Comparison of ENCODE assay signal across 1 cellular context in the genomic region with DNA sequence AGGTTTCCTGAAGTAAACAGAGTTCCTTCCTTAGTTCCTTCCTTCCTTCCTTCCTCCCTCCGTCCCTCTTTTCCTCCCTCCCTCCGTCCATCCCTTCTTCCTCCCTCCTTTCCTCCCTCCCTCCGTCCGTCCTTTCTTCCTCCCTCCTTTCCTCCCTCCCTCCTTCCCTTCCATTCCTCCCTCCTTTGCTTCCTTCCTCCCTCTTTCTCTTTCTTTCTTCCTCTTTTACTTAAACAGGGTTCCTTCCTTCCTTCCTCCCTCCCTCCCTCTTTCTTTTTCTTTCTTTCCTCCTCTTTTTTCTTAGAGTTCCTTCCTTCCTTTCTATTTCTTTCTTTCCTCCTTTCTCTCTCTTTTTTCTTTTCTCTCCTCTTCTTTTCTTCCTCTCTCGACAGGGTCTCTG.
A peak's percentile ranks its signal among the peaks of the same experiment; 100 is the strongest.
TF ChIP-seq lines count a peak whose summit lies in the region.

No MANE protein-coding gene starts in this region.

TF ChIP-seq in K562, 482 proteins besides CTCF, POLR2A, EP300 and RAD21:
- TF ChIP-seq BRF1 (IDR thresholded peaks at IDR 0.05; ENCODE audit: borderline replicate concordance, extremely low read depth, insufficient read length), result no peak
- TF ChIP-seq ZNF121 (CRISPR knock-in tag; conservative IDR thresholded peaks at IDR 0.05), result no peak
- peak; percentile 33 for TF ChIP-seq EWSR1 (IDR thresholded peaks at IDR 0.05; ENCODE audit: borderline replicate concordance, low read depth, partially characterized antibody)
- TF ChIP-seq ELF4 (CRISPR knock-in tag; IDR thresholded peaks at IDR 0.05), result peak; percentile 47; the same call in 1 of the 2 replicates
- TF ChIP-seq, protein P1, sequence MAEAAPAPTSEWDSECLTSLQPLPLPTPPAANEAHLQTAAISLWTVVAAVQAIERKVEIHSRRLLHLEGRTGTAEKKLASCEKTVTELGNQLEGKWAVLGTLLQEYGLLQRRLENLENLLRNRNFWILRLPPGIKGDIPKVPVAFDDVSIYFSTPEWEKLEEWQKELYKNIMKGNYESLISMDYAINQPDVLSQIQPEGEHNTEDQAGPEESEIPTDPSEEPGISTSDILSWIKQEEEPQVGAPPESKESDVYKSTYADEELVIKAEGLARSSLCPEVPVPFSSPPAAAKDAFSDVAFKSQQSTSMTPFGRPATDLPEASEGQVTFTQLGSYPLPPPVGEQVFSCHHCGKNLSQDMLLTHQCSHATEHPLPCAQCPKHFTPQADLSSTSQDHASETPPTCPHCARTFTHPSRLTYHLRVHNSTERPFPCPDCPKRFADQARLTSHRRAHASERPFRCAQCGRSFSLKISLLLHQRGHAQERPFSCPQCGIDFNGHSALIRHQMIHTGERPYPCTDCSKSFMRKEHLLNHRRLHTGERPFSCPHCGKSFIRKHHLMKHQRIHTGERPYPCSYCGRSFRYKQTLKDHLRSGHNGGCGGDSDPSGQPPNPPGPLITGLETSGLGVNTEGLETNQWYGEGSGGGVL (CRISPR knock-in tag; IDR thresholded peaks at IDR 0.05), result no peak
- TF ChIP-seq ESRRB (CRISPR knock-in tag; IDR thresholded peaks at IDR 0.05; ENCODE audit: borderline replicate concordance), result no peak
- TF ChIP-seq, protein P2, sequence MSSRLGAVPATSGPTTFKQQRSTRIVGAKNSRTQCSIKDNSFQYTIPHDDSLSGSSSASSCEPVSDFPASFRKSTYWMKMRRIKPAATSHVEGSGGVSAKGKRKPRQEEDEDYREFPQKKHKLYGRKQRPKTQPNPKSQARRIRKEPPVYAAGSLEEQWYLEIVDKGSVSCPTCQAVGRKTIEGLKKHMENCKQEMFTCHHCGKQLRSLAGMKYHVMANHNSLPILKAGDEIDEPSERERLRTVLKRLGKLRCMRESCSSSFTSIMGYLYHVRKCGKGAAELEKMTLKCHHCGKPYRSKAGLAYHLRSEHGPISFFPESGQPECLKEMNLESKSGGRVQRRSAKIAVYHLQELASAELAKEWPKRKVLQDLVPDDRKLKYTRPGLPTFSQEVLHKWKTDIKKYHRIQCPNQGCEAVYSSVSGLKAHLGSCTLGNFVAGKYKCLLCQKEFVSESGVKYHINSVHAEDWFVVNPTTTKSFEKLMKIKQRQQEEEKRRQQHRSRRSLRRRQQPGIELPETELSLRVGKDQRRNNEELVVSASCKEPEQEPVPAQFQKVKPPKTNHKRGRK (tag; IDR thresholded peaks at IDR 0.05), result peak; percentile 68
- TF ChIP-seq, protein P3, sequence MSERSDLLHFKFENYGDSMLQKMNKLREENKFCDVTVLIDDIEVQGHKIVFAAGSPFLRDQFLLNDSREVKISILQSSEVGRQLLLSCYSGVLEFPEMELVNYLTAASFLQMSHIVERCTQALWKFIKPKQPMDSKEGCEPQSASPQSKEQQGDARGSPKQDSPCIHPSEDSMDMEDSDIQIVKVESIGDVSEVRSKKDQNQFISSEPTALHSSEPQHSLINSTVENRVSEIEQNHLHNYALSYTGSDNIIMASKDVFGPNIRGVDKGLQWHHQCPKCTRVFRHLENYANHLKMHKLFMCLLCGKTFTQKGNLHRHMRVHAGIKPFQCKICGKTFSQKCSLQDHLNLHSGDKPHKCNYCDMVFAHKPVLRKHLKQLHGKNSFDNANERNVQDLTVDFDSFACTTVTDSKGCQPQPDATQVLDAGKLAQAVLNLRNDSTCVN (CRISPR knock-in tag; IDR thresholded peaks at IDR 0.05), result 0 out of 2 replicates have a peak, but pooled peaks have one; percentile 16
- TF ChIP-seq, protein P4, sequence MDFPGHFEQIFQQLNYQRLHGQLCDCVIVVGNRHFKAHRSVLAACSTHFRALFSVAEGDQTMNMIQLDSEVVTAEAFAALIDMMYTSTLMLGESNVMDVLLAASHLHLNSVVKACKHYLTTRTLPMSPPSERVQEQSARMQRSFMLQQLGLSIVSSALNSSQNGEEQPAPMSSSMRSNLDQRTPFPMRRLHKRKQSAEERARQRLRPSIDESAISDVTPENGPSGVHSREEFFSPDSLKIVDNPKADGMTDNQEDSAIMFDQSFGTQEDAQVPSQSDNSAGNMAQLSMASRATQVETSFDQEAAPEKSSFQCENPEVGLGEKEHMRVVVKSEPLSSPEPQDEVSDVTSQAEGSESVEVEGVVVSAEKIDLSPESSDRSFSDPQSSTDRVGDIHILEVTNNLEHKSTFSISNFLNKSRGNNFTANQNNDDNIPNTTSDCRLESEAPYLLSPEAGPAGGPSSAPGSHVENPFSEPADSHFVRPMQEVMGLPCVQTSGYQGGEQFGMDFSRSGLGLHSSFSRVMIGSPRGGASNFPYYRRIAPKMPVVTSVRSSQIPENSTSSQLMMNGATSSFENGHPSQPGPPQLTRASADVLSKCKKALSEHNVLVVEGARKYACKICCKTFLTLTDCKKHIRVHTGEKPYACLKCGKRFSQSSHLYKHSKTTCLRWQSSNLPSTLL (IDR thresholded peaks at IDR 0.05), result 0 out of 2 replicates have a peak, but pooled peaks have one; percentile 31
- TF ChIP-seq POLR2B (IDR thresholded peaks at IDR 0.05; ENCODE audit: low read depth, partially characterized antibody), result peak; percentile 56
- peak; percentile 64 for TF ChIP-seq SUPT5H (IDR thresholded peaks at IDR 0.05)
